In the genomic region with DNA sequence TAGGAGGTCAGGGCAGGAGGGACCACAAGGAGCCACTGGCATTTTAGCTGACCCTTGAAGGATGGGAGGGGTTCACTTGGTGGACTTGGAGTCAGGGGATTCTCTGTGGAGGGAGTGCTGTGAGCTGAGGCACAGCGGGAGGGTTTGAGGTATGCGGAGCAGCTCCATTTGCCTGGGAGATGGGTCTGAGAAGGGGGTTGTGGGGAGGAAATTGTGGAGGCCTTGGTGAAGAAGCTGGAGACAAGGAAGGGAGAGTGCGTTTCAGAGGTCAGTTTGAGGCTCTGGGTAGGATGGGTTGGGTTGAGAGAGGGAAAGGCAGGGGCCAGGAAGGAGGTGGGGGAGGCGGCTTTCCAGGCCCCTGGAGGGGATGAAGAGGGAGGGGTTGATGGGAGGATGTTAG, we compare ENCODE assay signal across 18 cellular contexts. TPM values are rescaled to one million over a fixed set of nuclear protein-coding genes. Genes with fewer than 3 reads are reported as not detected.
DNase-seq lines count a peak whose midpoint lies in the region; ATAC-seq and TF ChIP-seq lines count a peak whose summit lies in the region.
"Had no signal": no experiment of that assay in that cellular context is flagged by ENCODE, and none has a peak within 500 bp of the region (broad histone marks: within the 10 kb centered on the region; RNA-seq: fewer than 3 reads in every experiment).

No MANE protein-coding gene starts in this region.

- H3K27ac ChIP-seq in HUES6 (ENCODE audit: low read depth, low read length) (no peak overlapping the region), esophagus squamous epithelium (peak overlapping the region in 3 of 4 donors; percentile 6 to 44 (median 33)), spleen (peak overlapping the region; percentile 5 to 99 (median 78))
- H3K27ac ChIP-seq: SJCRH30 had no signal

- in situ Hi-C loops in GM13977 (cut with MboI; ENCODE audit: low pct_unique_long_range_greater_than_20kb, low sequenced_read_pairs, unreplicated experiment): no loop called here

- H3K4me3 ChIP-seq in HUES6 (ENCODE audit: low read depth, low read length): no peak overlapping the region
- H3K4me3 ChIP-seq in esophagus squamous epithelium: no peak overlapping the region
- H3K4me3 ChIP-seq in spleen: no peak overlapping the region
- H3K4me3 ChIP-seq: MG63, SJCRH30, testis had no signal

- DNase-seq in CD14-positive monocyte (ENCODE audit: low spot score) (no peak), esophagus squamous epithelium (lab: John Stamatoyannopoulos, UW) (no peak), spleen (no peak), GM13977 (ENCODE audit: low spot score) (no peak)
- DNase-seq: activated effector memory CD4-positive, alpha-beta T cell treated with anti-CD3 and anti-CD28 coated beads, Interleukin-2, amount 50 U/mL, for 16 hours; left colon; MG63; midbrain; NCI-H1694 treated with DMSO at 0.1 percent for 48 hours; NCI-H774; PC-3; SJCRH30; stimulated activated CD8-positive, alpha-beta memory T cell treated with anti-CD3 and anti-CD28 coated beads, Interleukin-4, amount 100 ng/mL, for 48 hours; testis had no signal

- H3K9me3 ChIP-seq in HUES6 (ENCODE audit: control insufficient read depth, insufficient read depth, low read depth, low read length) (no peaks in the 10 kb centered on the region), esophagus squamous epithelium (no peaks in the 10 kb centered on the region), spleen (no peaks in the 10 kb centered on the region)
- H3K9me3 ChIP-seq: MG63, SJCRH30, testis had no signal

- TF ChIP-seq POLR2A in esophagus squamous epithelium (IDR thresholded peaks at IDR 0.05): no peak
- TF ChIP-seq POLR2A in spleen (IDR thresholded peaks at IDR 0.05): no peak

- H3K27me3 ChIP-seq in HUES6 (ENCODE audit: control insufficient read depth, insufficient read depth, low read length) (no peaks in the 10 kb centered on the region), esophagus squamous epithelium (no peaks in the 10 kb centered on the region), spleen (replicated peaks in 1 of 7) (no peaks in the 10 kb centered on the region)
- H3K27me3 ChIP-seq: MG63, SJCRH30, testis had no signal

- H3K4me1 ChIP-seq in HUES6 (ENCODE audit: control insufficient read depth, insufficient read depth, low read length) (peaks cover 58% of the 10 kb centered on the region), esophagus squamous epithelium (peaks cover 18 to 81% (median 38%) of the 10 kb centered on the region in 3 donors), spleen (peaks cover 38 to 100% (median 92%) of the 10 kb centered on the region in 6 donors)

- peaks cover 52% of the 10 kb centered on the region for H3K4me1 Mint-ChIP-seq in CD14-positive monocyte

- H3K36me3 ChIP-seq in HUES6 (ENCODE audit: control insufficient read depth, insufficient read depth, low read length) (peaks cover 72% of the 10 kb centered on the region), esophagus squamous epithelium (peaks cover 12 to 78% (median 22%) of the 10 kb centered on the region in 3 donors), spleen (peaks cover 9 to 100% (median 83%) of the 10 kb centered on the region in 6 donors)

- peak overlapping the region; percentile 42 to 90 (median 82) for H3K27ac Mint-ChIP-seq in CD14-positive monocyte

- H3K4me3 Mint-ChIP-seq in CD14-positive monocyte: no peak overlapping the region

- no peak for TF ChIP-seq CTCF in CD14-positive monocyte (IDR thresholded peaks at IDR 0.05)
- TF ChIP-seq CTCF in esophagus squamous epithelium (IDR thresholded peaks at IDR 0.05): no peak
- TF ChIP-seq CTCF in spleen (IDR thresholded peaks at IDR 0.05 in 8 of 11, conservative IDR thresholded peaks at IDR 0.05 in 3 of 11): no peak
- TF ChIP-seq CTCF in GM13977 (IDR thresholded peaks at IDR 0.05; ENCODE audit: extremely low read depth, insufficient read depth, missing control alignments): no peak

- ATAC-seq in GM21390 (IDR thresholded peaks at IDR 0.05; ENCODE audit: unreplicated experiment) (no peak), HG02885 (IDR thresholded peaks at IDR 0.05; ENCODE audit: poor library complexity, unreplicated experiment) (no peak)
- ATAC-seq: esophagus mucosa, left colon, PC-3 had no signal

- intact Hi-C loops in CD14-positive monocyte (cut with micrococcal nuclease) (no loop called here), esophagus squamous epithelium (cut with DNase I) (no loop called here), spleen (cut with DNase I; ENCODE audit: low total_unique reads) (no loop called here)

- peak overlapping the region; percentile 2 for H3K9ac ChIP-seq in HUES6 (ENCODE audit: low read length)

- 94% methylated on average over 4 of the region's 4 CpGs for WGBS in esophagus squamous epithelium, 2 donors
- WGBS in spleen, 5 donors: 77 to 84% (median 83%) methylated on average over 4 of the region's 4 CpGs

- H3K36me3 Mint-ChIP-seq in CD14-positive monocyte: peaks cover 93 to 99% of the 10 kb centered on the region in 2 donors

- no peaks in the 10 kb centered on the region for H3K9me3 Mint-ChIP-seq in CD14-positive monocyte

- H3K27me3 Mint-ChIP-seq in CD14-positive monocyte (ENCODE audit: low read depth in 3 of 3): peaks cover 0 to 4% (median 1%) of the 10 kb centered on the region in 3 donors

RNA-seq across cellular contexts. Expression of gene PLEKHO2, which starts 20.2 kb away (rescaled TPM):
- polyA plus RNA-seq in CD14-positive monocyte: 10 to 100 TPM; 78.0 to 93.5 TPM
- 10 to 100 TPM in 1 of 4 donors, 1 to 10 TPM in 3; 5.6 to 18.3 (median 7.2) TPM for total RNA-seq in esophagus squamous epithelium
- total RNA-seq in spleen: 100 to 1,000 TPM; 124 to 249 (median 156) TPM
- 100 to 1,000 TPM in 1 of 3 donors, 10 to 100 TPM in 2; 33.9 to 130 (median 40.3) TPM for polyA plus RNA-seq in spleen

RNA-seq across cellular contexts. Expression of gene PIF1, which starts 36.5 kb away (rescaled TPM):
- polyA plus RNA-seq in CD14-positive monocyte: under 1 TPM in 1 of 2 donors, not detected in 1; 0.13 TPM
- 10 to 100 TPM in 1 of 4 donors, 1 to 10 TPM in 3; 1.8 to 17.5 (median 3.8) TPM for total RNA-seq in esophagus squamous epithelium
- total RNA-seq in spleen: 10 to 100 TPM in 1 of 7 donors, 1 to 10 TPM in 6; 3.8 to 10.3 (median 6.6) TPM
- polyA plus RNA-seq in spleen: 1 to 10 TPM; 5.9 to 7.9 (median 7.7) TPM

RNA-seq across cellular contexts. Expression of gene ANKDD1A, which starts 49.7 kb away (rescaled TPM):
- under 1 TPM; 0.49 to 0.90 TPM for polyA plus RNA-seq in CD14-positive monocyte
- total RNA-seq in esophagus squamous epithelium: 1 to 10 TPM in 3 of 4 donors, under 1 TPM in 1; 0.45 to 7.8 (median 2.4) TPM
- 10 to 100 TPM; 20.7 to 71.1 (median 48.2) TPM for total RNA-seq in spleen
- polyA plus RNA-seq in spleen: 10 to 100 TPM in 2 of 3 donors, 1 to 10 TPM in 1; 5.7 to 19.9 (median 11.7) TPM

Comparison
In these comparisons a context has a peak if more than half of its experiments do, and no peak if none do; other contexts are left out.
1. RNA of gene PLEKHO2, which starts 20.2 kb away (total RNA-seq): 124 to 249 TPM in spleen; 5.6 to 18.3 TPM in esophagus squamous epithelium; every median in the first group is over 4 times any median in the second.